Comparison of ENCODE assay signal across 2 cellular contexts in the genomic region with DNA sequence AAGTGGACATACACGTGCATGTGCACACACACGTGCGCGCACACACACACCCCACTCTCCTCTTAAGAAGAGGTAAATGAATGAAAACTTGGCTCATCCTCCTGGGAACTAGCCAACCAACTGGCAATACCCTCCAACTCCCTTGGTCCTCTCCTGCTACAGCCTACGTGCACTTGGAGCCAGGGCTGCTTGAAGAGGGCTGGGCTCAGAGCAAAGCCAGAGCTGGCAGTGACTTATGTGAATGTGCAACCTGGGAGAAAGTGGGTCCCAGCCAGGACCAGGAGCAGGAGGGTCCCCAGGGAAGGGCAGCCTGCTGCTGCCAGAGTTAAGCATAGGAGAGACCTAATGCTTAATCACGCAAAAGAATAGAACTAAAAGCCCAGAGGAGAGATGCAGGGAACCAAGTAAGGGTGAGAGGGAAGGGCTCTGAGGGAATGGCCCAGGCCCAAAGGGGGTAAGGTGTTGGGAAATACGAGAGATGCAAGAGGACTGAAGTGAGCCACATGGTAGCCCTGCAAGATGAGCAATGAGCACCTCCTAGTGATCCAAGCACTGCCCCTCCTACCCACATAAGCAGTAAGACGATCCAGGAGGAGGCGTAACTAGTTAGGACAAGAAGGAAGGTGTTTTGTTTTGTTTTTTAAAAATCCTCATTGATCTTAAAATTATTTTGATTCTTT.
TF ChIP-seq lines count a peak whose summit lies in the region.

No MANE protein-coding gene starts in this region.

TF ChIP-seq in IMR-90, 13 proteins besides CTCF, POLR2A, EP300 and RAD21:
- TF ChIP-seq CHD1 (IDR thresholded peaks at IDR 0.05; ENCODE audit: low read depth, low read length), result no peak
- TF ChIP-seq, protein P1, sequence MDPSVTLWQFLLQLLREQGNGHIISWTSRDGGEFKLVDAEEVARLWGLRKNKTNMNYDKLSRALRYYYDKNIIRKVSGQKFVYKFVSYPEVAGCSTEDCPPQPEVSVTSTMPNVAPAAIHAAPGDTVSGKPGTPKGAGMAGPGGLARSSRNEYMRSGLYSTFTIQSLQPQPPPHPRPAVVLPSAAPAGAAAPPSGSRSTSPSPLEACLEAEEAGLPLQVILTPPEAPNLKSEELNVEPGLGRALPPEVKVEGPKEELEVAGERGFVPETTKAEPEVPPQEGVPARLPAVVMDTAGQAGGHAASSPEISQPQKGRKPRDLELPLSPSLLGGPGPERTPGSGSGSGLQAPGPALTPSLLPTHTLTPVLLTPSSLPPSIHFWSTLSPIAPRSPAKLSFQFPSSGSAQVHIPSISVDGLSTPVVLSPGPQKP (IDR thresholded peaks at IDR 0.05; ENCODE audit: borderline replicate concordance, low read depth, low read length), result no peak
- TF ChIP-seq MAFK (IDR thresholded peaks at IDR 0.05; ENCODE audit: low read depth, low read length), result no peak
- no peak for TF ChIP-seq RCOR1 (IDR thresholded peaks at IDR 0.05; ENCODE audit: insufficient replicate concordance, low read length)
- TF ChIP-seq, protein P2, sequence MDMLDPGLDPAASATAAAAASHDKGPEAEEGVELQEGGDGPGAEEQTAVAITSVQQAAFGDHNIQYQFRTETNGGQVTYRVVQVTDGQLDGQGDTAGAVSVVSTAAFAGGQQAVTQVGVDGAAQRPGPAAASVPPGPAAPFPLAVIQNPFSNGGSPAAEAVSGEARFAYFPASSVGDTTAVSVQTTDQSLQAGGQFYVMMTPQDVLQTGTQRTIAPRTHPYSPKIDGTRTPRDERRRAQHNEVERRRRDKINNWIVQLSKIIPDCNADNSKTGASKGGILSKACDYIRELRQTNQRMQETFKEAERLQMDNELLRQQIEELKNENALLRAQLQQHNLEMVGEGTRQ (IDR thresholded peaks at IDR 0.05; ENCODE audit: low read depth, low read length), result no peak
- no peak for TF ChIP-seq MAZ (IDR thresholded peaks at IDR 0.05; ENCODE audit: borderline replicate concordance, low read depth, low read length)
- no peak for TF ChIP-seq RFX5 (IDR thresholded peaks at IDR 0.05; ENCODE audit: low read depth, low read length)
- no peak for TF ChIP-seq SMC3 (IDR thresholded peaks at IDR 0.05; ENCODE audit: low read depth, low read length)

TF ChIP-seq in K562, 482 proteins besides CTCF, POLR2A, EP300 and RAD21:
- TF ChIP-seq XRCC3 (IDR thresholded peaks at IDR 0.05), result no peak
- TF ChIP-seq CEBPB (tag; IDR thresholded peaks at IDR 0.05), result peak; percentile 45; the same call in 1 of the 2 replicates
- TF ChIP-seq, protein P3, sequence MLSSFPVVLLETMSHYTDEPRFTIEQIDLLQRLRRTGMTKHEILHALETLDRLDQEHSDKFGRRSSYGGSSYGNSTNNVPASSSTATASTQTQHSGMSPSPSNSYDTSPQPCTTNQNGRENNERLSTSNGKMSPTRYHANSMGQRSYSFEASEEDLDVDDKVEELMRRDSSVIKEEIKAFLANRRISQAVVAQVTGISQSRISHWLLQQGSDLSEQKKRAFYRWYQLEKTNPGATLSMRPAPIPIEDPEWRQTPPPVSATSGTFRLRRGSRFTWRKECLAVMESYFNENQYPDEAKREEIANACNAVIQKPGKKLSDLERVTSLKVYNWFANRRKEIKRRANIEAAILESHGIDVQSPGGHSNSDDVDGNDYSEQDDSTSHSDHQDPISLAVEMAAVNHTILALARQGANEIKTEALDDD (IDR thresholded peaks at IDR 0.05), result peak; percentile 46; the same call in 1 of the 2 replicates
